16 cellular contexts compared by ENCODE assay signal in the genomic region with DNA sequence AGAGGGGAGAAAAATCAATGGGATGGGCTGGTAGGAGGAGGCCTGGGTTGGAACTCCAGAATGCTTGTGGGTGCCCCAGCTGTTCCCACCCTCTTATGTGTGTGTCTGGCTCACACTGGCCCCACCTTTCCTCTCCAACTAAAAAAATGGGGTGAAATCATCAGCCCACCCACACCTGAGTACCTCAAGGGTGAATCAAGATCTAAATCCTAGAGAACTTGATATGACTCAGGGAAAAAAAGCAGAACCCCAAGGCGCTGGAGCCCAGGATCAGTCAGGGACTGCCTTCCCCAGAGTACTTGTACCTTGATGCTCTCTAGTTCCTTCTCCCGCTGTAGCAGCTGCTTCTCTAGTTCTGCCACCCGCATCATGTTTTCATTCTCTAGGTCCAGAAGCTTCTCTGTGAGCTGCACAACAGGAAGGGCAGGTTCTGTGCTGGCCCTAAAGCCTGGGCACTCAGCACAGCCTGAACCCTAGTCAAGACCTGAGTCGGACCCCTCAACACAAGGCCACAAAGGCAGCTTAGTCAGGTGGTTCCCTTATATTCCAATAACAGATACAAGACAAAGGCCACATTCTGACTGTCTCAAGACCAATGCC. TPM values are rescaled to one million over a fixed set of nuclear protein-coding genes. Genes with fewer than 3 reads are reported as not detected.
A peak's percentile ranks its signal among the peaks of the same experiment; 100 is the strongest.
DNase-seq lines count a peak whose midpoint lies in the region; ATAC-seq and TF ChIP-seq lines count a peak whose summit lies in the region.
"Had no signal": no experiment of that assay in that cellular context is flagged by ENCODE, and none has a peak within 500 bp of the region (broad histone marks: within the 10 kb centered on the region; RNA-seq: fewer than 3 reads in every experiment).

No MANE protein-coding gene starts in this region.

- ATAC-seq in DND-41 (ENCODE audit: insufficient read depth, low read depth): no peak
- no peak for ATAC-seq in effector memory CD8-positive, alpha-beta T cell (replicated peaks)
- no peak for ATAC-seq in GM19328 (IDR thresholded peaks at IDR 0.05; ENCODE audit: unreplicated experiment)

- H3K27ac ChIP-seq in DND-41 (ENCODE audit: low read length): 0 out of 2 replicates have a peak overlapping the region, but pooled peaks have one; percentile 8
- H3K27ac ChIP-seq in sigmoid colon: no peak overlapping the region

- peaks cover 18% of the 10 kb centered on the region for H3K36me3 Mint-ChIP-seq in effector memory CD8-positive, alpha-beta T cell (ENCODE audit: insufficient read depth)

- TF ChIP-seq CTCF in DND-41 (IDR thresholded peaks at IDR 0.05; ENCODE audit: borderline replicate concordance, extremely low read depth, low read length, poor library complexity, severe bottlenecking) (no peak), sigmoid colon (IDR thresholded peaks at IDR 0.05) (no peak)

- WGBS in sigmoid colon, 2 donors: 86 to 95% methylated on average over 4 of the region's 4 CpGs

- intact Hi-C loops in sigmoid colon (cut with DNase I): no loop called here

- TF ChIP-seq POLR2A in sigmoid colon (IDR thresholded peaks at IDR 0.05): no peak

- H3K27me3 Mint-ChIP-seq in effector memory CD8-positive, alpha-beta T cell: no peaks in the 10 kb centered on the region

- no peaks in the 10 kb centered on the region for H3K9me3 ChIP-seq in DND-41 (ENCODE audit: insufficient read depth, low read length, severe bottlenecking)
- H3K9me3 ChIP-seq in sigmoid colon: no peaks in the 10 kb centered on the region
- H3K9me3 ChIP-seq: BE2C had no signal

- no peak overlapping the region for H2AFZ ChIP-seq in DND-41 (ENCODE audit: low read depth, low read length)

- no peak overlapping the region for H3K4me3 Mint-ChIP-seq in effector memory CD8-positive, alpha-beta T cell
- H3K4me3 Mint-ChIP-seq: H9 had no signal

- no peaks in the 10 kb centered on the region for H3K79me2 ChIP-seq in DND-41 (ENCODE audit: insufficient read depth, low read length)

- H3K27me3 ChIP-seq in DND-41 (ENCODE audit: insufficient read depth, low read length, poor library complexity) (no peaks in the 10 kb centered on the region), sigmoid colon (no peaks in the 10 kb centered on the region)
- H3K27me3 ChIP-seq: BE2C had no signal

- H3K4me1 ChIP-seq in DND-41 (ENCODE audit: insufficient read depth, low read length) (no peaks in the 10 kb centered on the region), sigmoid colon (no peaks in the 10 kb centered on the region)
- H3K4me1 ChIP-seq: BE2C had no signal

- no peak for TF ChIP-seq EP300 in sigmoid colon (IDR thresholded peaks at IDR 0.05)

- peaks cover 14 to 17% of the 10 kb centered on the region in 2 donors for H3K4me1 Mint-ChIP-seq in effector memory CD8-positive, alpha-beta T cell (ENCODE audit: low read depth in 2 of 2)

- H3K36me3 ChIP-seq in DND-41 (ENCODE audit: insufficient read depth, low read length) (peaks cover 71% of the 10 kb centered on the region), sigmoid colon (peaks cover 4 to 84% (median 24%) of the 10 kb centered on the region in 4 donors)
- H3K36me3 ChIP-seq: BE2C had no signal

- H4K20me1 ChIP-seq in DND-41 (ENCODE audit: insufficient read depth, low read length): no peaks in the 10 kb centered on the region

- H3K4me2 ChIP-seq in DND-41 (ENCODE audit: insufficient read depth, low read length): no peak overlapping the region

- H3K4me3 ChIP-seq in DND-41 (ENCODE audit: low read depth in 1 of 2, low read length in 2 of 2) (no peak overlapping the region), sigmoid colon (no peak overlapping the region)

- peak overlapping the region; percentile 44 to 72 for H3K27ac Mint-ChIP-seq in effector memory CD8-positive, alpha-beta T cell

- DNase-seq in CD1c-positive myeloid dendritic cell (ENCODE audit: extremely low spot score) (peak; percentile 17), DND-41 (no peak), sigmoid colon (peak; percentile 21), SKM-1 (lab: John Stamatoyannopoulos, UW; ENCODE audit: unreplicated experiment) (no peak), T1000 (lab: John Stamatoyannopoulos, UW) (no peak)
- DNase-seq in effector memory CD8-positive, alpha-beta T cell: no peak
- DNase-seq: BE2C, EL, H9, Karpas-422, MM.1S, NCI-H1105, NCI-H187 treated with DMSO at 0.1 percent for 48 hours, NCI-H510A, NCI-H82 had no signal

- H3K9ac ChIP-seq in DND-41 (ENCODE audit: low read depth, low read length): no peak overlapping the region

- no peaks in the 10 kb centered on the region for H3K9me3 Mint-ChIP-seq in effector memory CD8-positive, alpha-beta T cell
- H3K9me3 Mint-ChIP-seq: H9 had no signal

RNA-seq across cellular contexts. Expression of a gene that starts 29.7 kb away (rescaled TPM):
- 10 to 100 TPM; 13.3 to 27.5 (median 21.0) TPM for total RNA-seq in sigmoid colon
- 10 to 100 TPM in 1 of 3 donors, 1 to 10 TPM in 2; 1.4 to 11.3 (median 3.6) TPM for polyA plus RNA-seq in sigmoid colon

RNA-seq across cellular contexts. Expression of a gene that starts 47.6 kb away (rescaled TPM):
- under 1 TPM in 2 of 4 donors, not detected in 2; 0.16 to 0.54 TPM for total RNA-seq in sigmoid colon
- under 1 TPM in 1 of 3 donors, not detected in 2; 0.22 TPM for polyA plus RNA-seq in sigmoid colon

RNA-seq across cellular contexts. Expression of a gene that starts 54.2 kb away (rescaled TPM):
- total RNA-seq in sigmoid colon: 10 to 100 TPM in 2 of 4 donors, 1 to 10 TPM in 2; 9.4 to 12.2 (median 11.0) TPM
- 10 to 100 TPM in 1 of 3 donors, 1 to 10 TPM in 2; 1.8 to 10.8 (median 2.4) TPM for polyA plus RNA-seq in sigmoid colon

Comparison
In these comparisons a context has a peak if more than half of its experiments do, and no peak if none do; other contexts are left out.
1. DNase-seq: peak in CD1c-positive myeloid dendritic cell (single experiment) and sigmoid colon (single experiment); none in DND-41 (single experiment), effector memory CD8-positive, alpha-beta T cell (0 of 3), SKM-1 (single experiment) and T1000 (single experiment).